ENCODE assay signal across 20 cellular contexts in the genomic region with DNA sequence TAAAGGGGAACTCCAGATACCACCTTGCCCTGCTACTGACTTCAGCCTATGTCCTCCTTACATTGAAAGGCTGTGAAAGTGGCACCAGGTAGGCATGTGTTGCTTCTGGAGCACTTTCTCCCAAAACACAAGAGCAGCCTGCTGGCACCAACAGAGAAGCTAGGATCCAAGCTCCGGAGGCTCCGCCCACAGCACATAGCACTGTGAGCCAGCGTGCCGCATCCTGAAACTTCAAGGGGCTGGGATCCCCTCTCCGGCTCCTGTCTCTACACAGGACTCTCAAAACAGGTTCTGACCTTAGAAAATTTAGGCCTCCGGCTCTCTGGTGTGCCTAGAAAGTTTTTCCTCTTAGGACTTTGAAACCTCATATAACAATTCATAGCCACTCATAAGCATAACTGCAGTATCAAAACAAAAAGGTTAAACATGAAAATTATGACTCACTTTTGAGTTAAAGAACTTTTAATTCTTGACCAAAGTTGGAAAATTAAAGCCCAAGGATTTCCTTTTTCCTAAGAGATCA. TPM values are rescaled to one million over a fixed set of nuclear protein-coding genes. Genes with fewer than 3 reads are reported as not detected.
DNase-seq lines count a peak whose midpoint lies in the region; ATAC-seq and TF ChIP-seq lines count a peak whose summit lies in the region.
"Had no signal": no experiment of that assay in that cellular context is flagged by ENCODE, and none has a peak within 500 bp of the region (broad histone marks: within the 10 kb centered on the region; RNA-seq: fewer than 3 reads in every experiment).

No MANE protein-coding gene starts in this region.

- H3K4me1 Mint-ChIP-seq in Calu3 (ENCODE audit: low read depth, unreplicated experiment), result peaks cover 88% of the 10 kb centered on the region

- CTCF ChIA-PET in Calu3 (lab: Charles Lee), result no interaction called here
- CTCF ChIA-PET in GM10248 (lab: Yijun Ruan, JAX), result interaction anchor here (1.2 kb wide), 1 partner anchor 15 kb away, joined by 4 read pairs; no protein-coding TSS in a partner anchor

- H3K36me3 ChIP-seq in prostate gland (peaks cover 0 to 17% of the 10 kb centered on the region in 2 donors), uterus (no peaks in the 10 kb centered on the region)

- intact Hi-C loops in Calu3 (cut with micrococcal nuclease; ENCODE audit: unreplicated experiment) (no loop called here), left cardiac atrium (cut with DNase I) (no loop called here), prostate gland (cut with DNase I) (no loop called here), uterus (cut with DNase I; ENCODE audit: low total_unique reads) (no loop called here)

- H3K4me1 ChIP-seq in prostate gland (replicated peaks) (peaks cover 16% of the 10 kb centered on the region), uterus (no peaks in the 10 kb centered on the region)

- 98% methylated on average over 6 of the region's 6 CpGs for WGBS in prostate gland

- H3K27ac Mint-ChIP-seq in Calu3 (ENCODE audit: unreplicated experiment), result peak overlapping the region; percentile 57

- H3K4me3 ChIP-seq in prostate gland (no peak overlapping the region), uterus (no peak overlapping the region)
- H3K4me3 ChIP-seq: BLaER1 treated with 17β-estradiol and CSF1 and Interleukin-3, amounts not matched to agents 10 nM and 100 nM; MG63; SK-N-MC had no signal

- TF ChIP-seq CTCF in Calu3 (IDR thresholded peaks at IDR 0.05; ENCODE audit: unreplicated experiment) (no peak), prostate gland (IDR thresholded peaks at IDR 0.05) (no peak), uterus (IDR thresholded peaks at IDR 0.05) (no peak), GM10248 (IDR thresholded peaks at IDR 0.05; ENCODE audit: control extremely low read depth, extremely low read depth, low read depth, missing control alignments) (no peak)

- H3K27me3 ChIP-seq in prostate gland (replicated peaks; ENCODE audit: insufficient read depth), result no peaks in the 10 kb centered on the region
- no peaks in the 10 kb centered on the region for H3K27me3 ChIP-seq in uterus
- H3K27me3 ChIP-seq: BLaER1 treated with 17β-estradiol and CSF1 and Interleukin-3, amounts not matched to agents 10 nM and 100 nM; MG63 had no signal

- peak; percentile 7 to 32 for ATAC-seq in left cardiac atrium
- ATAC-seq: left lobe of liver had no signal

- H3K9me3 Mint-ChIP-seq in Calu3 (ENCODE audit: low read depth, unreplicated experiment), result no peaks in the 10 kb centered on the region
- H3K9me3 Mint-ChIP-seq: T-helper 2 cell treated with Interferon-gamma antibody and Interleukin-4, amounts not matched to agents 5 μg/mL and 100 μg/mL, for 36 hours had no signal

- H3K27ac ChIP-seq in prostate gland (peak overlapping the region; percentile 24 to 50), uterus (no peak overlapping the region)
- H3K27ac ChIP-seq: BLaER1 treated with 17β-estradiol and CSF1 and Interleukin-3, amounts not matched to agents 10 nM and 100 nM; SK-N-MC had no signal

- H3K27me3 Mint-ChIP-seq in Calu3 (ENCODE audit: unreplicated experiment), result no peaks in the 10 kb centered on the region

- peak; percentile 53 for DNase-seq in activated effector memory CD4-positive, alpha-beta T cell treated with anti-CD3 and anti-CD28 coated beads, Interleukin-2, amount 50 U/mL, for 16 hours
- no peak for DNase-seq in activated effector memory CD4-positive, alpha-beta T cell treated with Interleukin-2 at 50 U/mL for 16 hours
- DNase-seq in Calu3 (no peak), left cardiac atrium (no peak), prostate gland (ENCODE audit: low spot score) (no peak), uterus (no peak), GM10248 (ENCODE audit: extremely low spot score) (no peak), anterior cingulate cortex (lab: John Stamatoyannopoulos, UW) (no peak)
- DNase-seq: activated CD4-positive, CD25-positive, alpha-beta regulatory T cell; activated gamma-delta T cell; IMR-90; MG63; NCI-H1417 treated with DMSO at 0.1 percent for 48 hours; NCI-H524; retina; stimulated activated CD4-positive, alpha-beta T cell treated with anti-CD3 and anti-CD28 coated beads, Interleukin-4, amount 100 ng/mL, for 4 hours had no signal

- H3K4me3 Mint-ChIP-seq in Calu3 (ENCODE audit: low read depth, unreplicated experiment), result peak overlapping the region; percentile 51
- H3K4me3 Mint-ChIP-seq: T-helper 2 cell treated with Interferon-gamma antibody and Interleukin-4, amounts not matched to agents 5 μg/mL and 100 μg/mL, for 36 hours had no signal

- BruUV-seq in Calu3 (replicated peaks; lab: Mats Ljungman, UMichigan), result no TSS peak

- POLR2A ChIA-PET in GM10248 (lab: Yijun Ruan, JAX), result no interaction called here

- H3K36me3 Mint-ChIP-seq in Calu3 (ENCODE audit: insufficient read depth, unreplicated experiment), result peaks cover 100% of the 10 kb centered on the region

- H3K9me3 ChIP-seq in prostate gland (no peaks in the 10 kb centered on the region), uterus (no peaks in the 10 kb centered on the region)
- H3K9me3 ChIP-seq: BLaER1 treated with 17β-estradiol and CSF1 and Interleukin-3, amounts not matched to agents 10 nM and 100 nM; MG63 had no signal

- TF ChIP-seq POLR2A in prostate gland (IDR thresholded peaks at IDR 0.05), result no peak
- TF ChIP-seq POLR2A in uterus (IDR thresholded peaks at IDR 0.05), result no peak

RNA-seq across cellular contexts. Expression of a gene that starts 41.1 kb away (rescaled TPM):
- total RNA-seq in Calu3 (2022) (935 and 954 TPM in 2 replicates), left cardiac atrium (100 to 1,000 TPM; 140 to 217 TPM), prostate gland (100 to 1,000 TPM; 118 to 222 TPM), uterus (10 to 100 TPM; 27.4 to 94.0 (median 59.3) TPM)

Comparison
In these comparisons a context has a peak if more than half of its experiments do, and no peak if none do; other contexts are left out.
1. H3K27ac ChIP-seq: peak in prostate gland (2 of 2); none in uterus (0 of 2).